Comparison of ENCODE assay signal across 12 cellular contexts in genomic region chr2:11071207-11071606, GRCh38.
DNase-seq lines count a peak whose midpoint lies in the region; ATAC-seq and TF ChIP-seq lines count a peak whose summit lies in the region.
"Had no signal": no experiment of that assay in that cellular context is flagged by ENCODE, and none has a peak within 500 bp of the region (broad histone marks: within the 10 kb centered on the region; RNA-seq: fewer than 3 reads in every experiment).

No MANE protein-coding gene starts in this region.

- TF ChIP-seq CTCF in lower lobe of right lung (IDR thresholded peaks at IDR 0.05) = no peak

- H3K4me1 Mint-ChIP-seq in activated CD8-positive, alpha-beta T cell treated with anti-CD3 and anti-CD28 coated beads, Interleukin-2, amount 10 ng/mL, durations not matched to agents 7 days and 5 days (ENCODE audit: low read depth) = no peaks in the 10 kb centered on the region
- peaks cover 0 to 3% (median 1%) of the 10 kb centered on the region in 4 donors for H3K4me1 Mint-ChIP-seq in naive thymus-derived CD8-positive, alpha-beta T cell
- peaks cover 0 to 14% (median 6%) of the 10 kb centered on the region in 7 donors for H3K4me1 Mint-ChIP-seq in naive thymus-derived CD4-positive, alpha-beta T cell
- no peaks in the 10 kb centered on the region for H3K4me1 Mint-ChIP-seq in stimulated activated naive B cell treated with anti-CD40 and anti-IgM and Interleukin-4, amounts not matched to agents 10 μg/mL and 1 μg/mL and 100 μg/mL, for 72 hours

- in situ Hi-C loops in KBM-7 (cut with MboI; ENCODE audit: low pct_unique_long_range_greater_than_20kb, low sequenced_read_pairs) = no loop called here

- no peak overlapping the region for H3K4me3 Mint-ChIP-seq in activated CD8-positive, alpha-beta T cell treated with anti-CD3 and anti-CD28 coated beads, Interleukin-2, amount 10 ng/mL, durations not matched to agents 7 days and 5 days
- H3K4me3 Mint-ChIP-seq in naive thymus-derived CD8-positive, alpha-beta T cell = no peak overlapping the region
- no peak overlapping the region for H3K4me3 Mint-ChIP-seq in naive thymus-derived CD4-positive, alpha-beta T cell
- no peak overlapping the region for H3K4me3 Mint-ChIP-seq in stimulated activated naive B cell treated with anti-CD40 and anti-IgM and Interleukin-4, amounts not matched to agents 10 μg/mL and 1 μg/mL and 100 μg/mL, for 72 hours

- CTCF ChIA-PET in activated CD8-positive, alpha-beta T cell treated with anti-CD3 and anti-CD28 coated beads, Interleukin-2, amount 10 ng/mL, durations not matched to agents 7 days and 5 days (lab: Charles Lee) = interaction anchor here (1.1 to 1.4 kb wide), 3 partner anchors 53 to 239 kb away, joined by 3 to 4 read pairs (median 3); no protein-coding TSS in a partner anchor
- CTCF ChIA-PET in naive thymus-derived CD4-positive, alpha-beta T cell (lab: Charles Lee) = no interaction called here

- POLR2A ChIA-PET in activated CD8-positive, alpha-beta T cell treated with anti-CD3 and anti-CD28 coated beads, Interleukin-2, amount 10 ng/mL, durations not matched to agents 7 days and 5 days (lab: Charles Lee) = no interaction called here
- POLR2A ChIA-PET in naive thymus-derived CD8-positive, alpha-beta T cell (lab: Charles Lee) = no interaction called here
- POLR2A ChIA-PET in naive thymus-derived CD4-positive, alpha-beta T cell (lab: Charles Lee) = interaction anchor here (0.7 kb wide), 1 partner anchor 376 kb away, joined by 3 read pairs; no protein-coding TSS in a partner anchor

- no peaks in the 10 kb centered on the region for H3K36me3 ChIP-seq in lower lobe of right lung
- no peaks in the 10 kb centered on the region for H3K36me3 ChIP-seq in naive thymus-derived CD4-positive, alpha-beta T cell (ENCODE audit: control insufficient read depth in 2 of 3, insufficient read depth in 3 of 3, low read length in 3 of 3)
- H3K36me3 ChIP-seq: heart right ventricle, tibial nerve had no signal

- no peak overlapping the region for H3K27ac Mint-ChIP-seq in activated CD8-positive, alpha-beta T cell treated with anti-CD3 and anti-CD28 coated beads, Interleukin-2, amount 10 ng/mL, durations not matched to agents 7 days and 5 days
- H3K27ac Mint-ChIP-seq in naive thymus-derived CD8-positive, alpha-beta T cell = no peak overlapping the region
- no peak overlapping the region for H3K27ac Mint-ChIP-seq in naive thymus-derived CD4-positive, alpha-beta T cell
- H3K27ac Mint-ChIP-seq in stimulated activated naive B cell treated with anti-CD40 and anti-IgM and Interleukin-4, amounts not matched to agents 10 μg/mL and 1 μg/mL and 100 μg/mL, for 72 hours = no peak overlapping the region

- no peak overlapping the region for H3K27ac ChIP-seq in lower lobe of right lung
- H3K27ac ChIP-seq in naive thymus-derived CD4-positive, alpha-beta T cell (ENCODE audit: low read depth, low read length) = no peak overlapping the region
- H3K27ac ChIP-seq: 22Rv1, heart right ventricle, tibial nerve had no signal

- no peaks in the 10 kb centered on the region for H3K36me3 Mint-ChIP-seq in activated CD8-positive, alpha-beta T cell treated with anti-CD3 and anti-CD28 coated beads, Interleukin-2, amount 10 ng/mL, durations not matched to agents 7 days and 5 days (ENCODE audit: low read depth)
- H3K36me3 Mint-ChIP-seq in naive thymus-derived CD8-positive, alpha-beta T cell = no peaks in the 10 kb centered on the region
- no peaks in the 10 kb centered on the region for H3K36me3 Mint-ChIP-seq in naive thymus-derived CD4-positive, alpha-beta T cell
- H3K36me3 Mint-ChIP-seq in stimulated activated naive B cell treated with anti-CD40 and anti-IgM and Interleukin-4, amounts not matched to agents 10 μg/mL and 1 μg/mL and 100 μg/mL, for 72 hours = no peaks in the 10 kb centered on the region

- H3K27me3 ChIP-seq in lower lobe of right lung (ENCODE audit: low read depth) = peaks cover 4% of the 10 kb centered on the region
- H3K27me3 ChIP-seq in naive thymus-derived CD4-positive, alpha-beta T cell (ENCODE audit: control insufficient read depth in 2 of 2, insufficient read depth in 2 of 2, low read length in 2 of 2) = peaks cover 0 to 4% of the 10 kb centered on the region in 2 donors

- no peaks in the 10 kb centered on the region for H3K9me3 Mint-ChIP-seq in activated CD8-positive, alpha-beta T cell treated with anti-CD3 and anti-CD28 coated beads, Interleukin-2, amount 10 ng/mL, durations not matched to agents 7 days and 5 days (ENCODE audit: insufficient read depth)
- peaks cover 0 to 3% (median 0%) of the 10 kb centered on the region in 9 donors for H3K9me3 Mint-ChIP-seq in naive thymus-derived CD8-positive, alpha-beta T cell
- H3K9me3 Mint-ChIP-seq in naive thymus-derived CD4-positive, alpha-beta T cell = peaks cover 0 to 4% (median 0%) of the 10 kb centered on the region in 11 donors
- H3K9me3 Mint-ChIP-seq in stimulated activated naive B cell treated with anti-CD40 and anti-IgM and Interleukin-4, amounts not matched to agents 10 μg/mL and 1 μg/mL and 100 μg/mL, for 72 hours = peaks cover 0 to 1% of the 10 kb centered on the region in 2 donors

- H3K4me1 ChIP-seq in lower lobe of right lung = no peaks in the 10 kb centered on the region
- H3K4me1 ChIP-seq in naive thymus-derived CD4-positive, alpha-beta T cell (ENCODE audit: control insufficient read depth in 2 of 2, insufficient read depth in 2 of 2, low read length in 2 of 2) = no peaks in the 10 kb centered on the region
- H3K4me1 ChIP-seq: heart right ventricle, tibial nerve had no signal

- H3K27me3 Mint-ChIP-seq in activated CD8-positive, alpha-beta T cell treated with anti-CD3 and anti-CD28 coated beads, Interleukin-2, amount 10 ng/mL, durations not matched to agents 7 days and 5 days (ENCODE audit: low read depth) = peaks cover 9% of the 10 kb centered on the region
- H3K27me3 Mint-ChIP-seq in naive thymus-derived CD8-positive, alpha-beta T cell = peaks cover 17 to 42% (median 26%) of the 10 kb centered on the region in 5 donors
- H3K27me3 Mint-ChIP-seq in naive thymus-derived CD4-positive, alpha-beta T cell = peaks cover 9 to 31% (median 15%) of the 10 kb centered on the region in 5 donors
- peaks cover 22 to 23% of the 10 kb centered on the region in 2 donors for H3K27me3 Mint-ChIP-seq in stimulated activated naive B cell treated with anti-CD40 and anti-IgM and Interleukin-4, amounts not matched to agents 10 μg/mL and 1 μg/mL and 100 μg/mL, for 72 hours

- no peak overlapping the region for H3K4me3 ChIP-seq in lower lobe of right lung
- H3K4me3 ChIP-seq in naive thymus-derived CD4-positive, alpha-beta T cell (ENCODE audit: low read length) = no peak overlapping the region
- H3K4me3 ChIP-seq: heart right ventricle, tibial nerve had no signal

- H3K9me3 ChIP-seq in lower lobe of right lung = no peaks in the 10 kb centered on the region
- no peaks in the 10 kb centered on the region for H3K9me3 ChIP-seq in naive thymus-derived CD4-positive, alpha-beta T cell (ENCODE audit: control insufficient read depth in 2 of 3, low read length in 3 of 3)
- H3K9me3 ChIP-seq: heart right ventricle, tibial nerve had no signal

- DNase-seq in DMS 273 (lab: John Stamatoyannopoulos, UW; ENCODE audit: unreplicated experiment) (peak; percentile 43), DMS 273 treated with DMSO at 0.1 percent for 48 hours (lab: John Stamatoyannopoulos, UW) (no peak), KBM-7 (peak; percentile 19), lower lobe of right lung (peak; percentile 57)
- DNase-seq in activated CD8-positive, alpha-beta T cell treated with anti-CD3 and anti-CD28 coated beads, Interleukin-2, amount 10 ng/mL, durations not matched to agents 7 days and 5 days = peak; percentile 19
- no peak for DNase-seq in naive thymus-derived CD8-positive, alpha-beta T cell
- DNase-seq in naive thymus-derived CD4-positive, alpha-beta T cell = no peak
- no peak for DNase-seq in stimulated activated naive B cell treated with anti-CD40 and anti-IgM and Interleukin-4, amounts not matched to agents 10 μg/mL and 1 μg/mL and 100 μg/mL, for 72 hours
- DNase-seq: cerebellar nuclear complex, heart right ventricle had no signal

- ATAC-seq in activated CD8-positive, alpha-beta T cell treated with anti-CD3 and anti-CD28 coated beads, Interleukin-2, amount 10 ng/mL, durations not matched to agents 7 days and 5 days = no peak
- peak; percentile 53 to 69 for ATAC-seq in lower lobe of right lung
- no peak for ATAC-seq in naive thymus-derived CD8-positive, alpha-beta T cell
- no peak for ATAC-seq in naive thymus-derived CD4-positive, alpha-beta T cell
- no peak for ATAC-seq in stimulated activated naive B cell treated with anti-CD40 and anti-IgM and Interleukin-4, amounts not matched to agents 10 μg/mL and 1 μg/mL and 100 μg/mL, for 72 hours (replicated peaks)

- intact Hi-C loops in lower lobe of right lung (cut with DNase I) = no loop called here
- intact Hi-C loops in naive thymus-derived CD4-positive, alpha-beta T cell (cut with micrococcal nuclease) = loop anchor here in 1 of 2 donors (10.0 kb wide), 1 partner anchor 54 kb away; no protein-coding TSS in a partner anchor

Comparison
In these comparisons a context has a peak if more than half of its experiments do, and no peak if none do; other contexts are left out.
1. DNase-seq: peak in DMS 273 (single experiment), KBM-7 (single experiment), activated CD8-positive, alpha-beta T cell treated with anti-CD3 and anti-CD28 coated beads, Interleukin-2, amount 10 ng/mL, durations not matched to agents 7 days and 5 days (single experiment) and lower lobe of right lung (single experiment); none in DMS 273 treated with DMSO at 0.1 percent for 48 hours (single experiment), naive thymus-derived CD8-positive, alpha-beta T cell (0 of 10), naive thymus-derived CD4-positive, alpha-beta T cell (0 of 9) and stimulated activated naive B cell treated with anti-CD40 and anti-IgM and Interleukin-4, amounts not matched to agents 10 μg/mL and 1 μg/mL and 100 μg/mL, for 72 hours (single experiment).
2. ATAC-seq: peak in lower lobe of right lung (2 of 2); none in activated CD8-positive, alpha-beta T cell treated with anti-CD3 and anti-CD28 coated beads, Interleukin-2, amount 10 ng/mL, durations not matched to agents 7 days and 5 days (single experiment), naive thymus-derived CD8-positive, alpha-beta T cell (0 of 2), naive thymus-derived CD4-positive, alpha-beta T cell (single experiment) and stimulated activated naive B cell treated with anti-CD40 and anti-IgM and Interleukin-4, amounts not matched to agents 10 μg/mL and 1 μg/mL and 100 μg/mL, for 72 hours (0 of 2).